17 cellular contexts compared by ENCODE assay signal in genomic region chr2:205800804-205801203, GRCh38.
DNase-seq lines count a peak whose midpoint lies in the region; ATAC-seq and TF ChIP-seq lines count a peak whose summit lies in the region.
"Had no signal": no experiment of that assay in that cellular context is flagged by ENCODE, and none has a peak within 500 bp of the region (broad histone marks: within the 10 kb centered on the region; RNA-seq: fewer than 3 reads in every experiment).

No MANE protein-coding gene starts in this region.

- peak overlapping the region; percentile 76 for H3K27ac ChIP-seq in upper lobe of right lung
- no peak overlapping the region for H3K27ac ChIP-seq in effector memory CD4-positive, alpha-beta T cell (ENCODE audit: insufficient read depth, low read length, poor library complexity, severe bottlenecking)
- H3K27ac ChIP-seq: epithelial cell of prostate, HL-60, parathyroid adenoma, SK-N-MC, testis had no signal

- H3K4me3 ChIP-seq in epithelial cell of esophagus (ENCODE audit: low read length) (no peak overlapping the region), upper lobe of right lung (no peak overlapping the region)
- H3K4me3 ChIP-seq in effector memory CD4-positive, alpha-beta T cell (ENCODE audit: insufficient read depth, low read depth, low read length, poor library complexity, severe bottlenecking), result no peak overlapping the region
- H3K4me3 ChIP-seq: SK-N-MC, testis had no signal

- H3K27ac Mint-ChIP-seq in mesothelial cell of epicardium, result peak overlapping the region; percentile 44
- H3K27ac Mint-ChIP-seq: activated B cell treated with CpG ODN at 0.5 μM for 24 hours had no signal

- no peaks in the 10 kb centered on the region for H3K36me3 ChIP-seq in upper lobe of right lung
- H3K36me3 ChIP-seq in effector memory CD4-positive, alpha-beta T cell (ENCODE audit: control insufficient read depth, insufficient read depth, low read length), result no peaks in the 10 kb centered on the region

- TF ChIP-seq CTCF in epithelial cell of esophagus (IDR thresholded peaks at IDR 0.05; ENCODE audit: insufficient read depth, low read depth, low read length, missing control alignments), result no peak
- no peak for TF ChIP-seq CTCF in mesothelial cell of epicardium (IDR thresholded peaks at IDR 0.05; ENCODE audit: unreplicated experiment)
- TF ChIP-seq CTCF in upper lobe of right lung (IDR thresholded peaks at IDR 0.05), result no peak

- H3K4me3 Mint-ChIP-seq in mesothelial cell of epicardium, result no peak overlapping the region
- H3K4me3 Mint-ChIP-seq: activated B cell treated with CpG ODN at 0.5 μM for 24 hours had no signal

- H3K27me3 Mint-ChIP-seq in mesothelial cell of epicardium (ENCODE audit: low read depth), result no peaks in the 10 kb centered on the region

- peak; percentile 43 for DNase-seq in Right ventricle myocardium superior
- no peak for DNase-seq in cardiac septum (ENCODE audit: low spot score)
- peak; percentile 16 for DNase-seq in epithelial cell of esophagus (ENCODE audit: low read depth)
- DNase-seq in mesothelial cell of epicardium (ENCODE audit: low spot score in 2 of 2, unreplicated experiment in 2 of 2), result no peak
- DNase-seq in upper lobe of right lung, result no peak
- no peak for DNase-seq in effector memory CD4-positive, alpha-beta T cell
- DNase-seq in foreskin melanocyte, result no peak
- DNase-seq in NCI-H128 (lab: John Stamatoyannopoulos, UW; ENCODE audit: unreplicated experiment), result no peak
- DNase-seq: activated B cell treated with CpG ODN at 0.5 μM for 24 hours, activated T-cell treated with anti-CD3 and anti-CD28 coated beads for 4 hours, kidney glomerular epithelial cell, NCI-H1048, testis had no signal

- no peaks in the 10 kb centered on the region for H3K27me3 ChIP-seq in upper lobe of right lung
- H3K27me3 ChIP-seq in effector memory CD4-positive, alpha-beta T cell (replicated peaks; ENCODE audit: control insufficient read depth, insufficient read depth, low read length, poor library complexity, severe bottlenecking), result no peaks in the 10 kb centered on the region
- H3K27me3 ChIP-seq: testis had no signal

- peaks cover 28% of the 10 kb centered on the region for H3K4me1 ChIP-seq in upper lobe of right lung
- H3K4me1 ChIP-seq in effector memory CD4-positive, alpha-beta T cell (ENCODE audit: control insufficient read depth, insufficient read depth, low read length, poor library complexity, severe bottlenecking), result no peaks in the 10 kb centered on the region
- H3K4me1 ChIP-seq: parathyroid adenoma, testis had no signal

- peaks cover 28% of the 10 kb centered on the region for H3K36me3 Mint-ChIP-seq in mesothelial cell of epicardium

- peaks cover 8% of the 10 kb centered on the region for H3K9me3 ChIP-seq in upper lobe of right lung
- H3K9me3 ChIP-seq in effector memory CD4-positive, alpha-beta T cell (ENCODE audit: control insufficient read depth, low read length), result no peaks in the 10 kb centered on the region
- H3K9me3 ChIP-seq: testis had no signal

- intact Hi-C loops in Right ventricle myocardium superior (cut with DNase I), result no loop called here
- intact Hi-C loops in cardiac septum (cut with DNase I), result no loop called here
- intact Hi-C loops in upper lobe of right lung (cut with DNase I), result no loop called here

- peaks cover 12% of the 10 kb centered on the region for H3K4me1 Mint-ChIP-seq in mesothelial cell of epicardium
- H3K4me1 Mint-ChIP-seq: activated B cell treated with CpG ODN at 0.5 μM for 24 hours had no signal

- ATAC-seq in Right ventricle myocardium superior (ENCODE audit: poor library complexity) (peak; percentile 20), upper lobe of right lung (peak; percentile 63)

- peaks cover 15% of the 10 kb centered on the region for H3K9me3 Mint-ChIP-seq in mesothelial cell of epicardium

Comparison
In these comparisons a context has a peak if more than half of its experiments do, and no peak if none do; other contexts are left out.
1. DNase-seq: peak in Right ventricle myocardium superior (single experiment) and epithelial cell of esophagus (single experiment); none in cardiac septum (single experiment), mesothelial cell of epicardium (0 of 2), upper lobe of right lung (single experiment), effector memory CD4-positive, alpha-beta T cell (0 of 3), foreskin melanocyte (single experiment) and NCI-H128 (single experiment).